Comparison of ENCODE assay signal across 8 cellular contexts in the genomic region with DNA sequence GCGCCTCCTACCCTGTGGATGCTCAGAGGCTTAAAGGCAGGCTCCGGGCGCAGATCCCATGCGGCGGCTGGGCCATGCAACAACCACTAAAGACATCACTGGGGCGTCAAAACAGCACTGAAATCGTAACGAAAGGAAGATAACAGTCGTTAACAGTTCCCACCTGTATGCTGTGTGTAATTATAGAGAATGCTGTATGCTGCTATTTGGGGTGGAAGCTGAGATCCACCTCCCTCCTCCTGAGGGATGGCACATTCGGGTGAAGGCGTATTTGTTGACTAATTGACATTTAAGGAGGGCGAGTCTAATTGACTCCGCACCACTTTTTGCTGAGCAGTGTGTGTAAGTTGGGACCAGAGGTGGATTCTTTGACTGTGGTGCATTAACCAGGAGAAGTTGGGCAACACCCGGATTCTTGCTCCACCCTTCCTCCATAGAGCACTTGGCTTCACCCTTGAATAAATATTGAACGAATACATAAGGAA. TPM values are rescaled to one million over a fixed set of nuclear protein-coding genes. Genes with fewer than 3 reads are reported as not detected.
A peak's percentile ranks its signal among the peaks of the same experiment; 100 is the strongest.
DNase-seq lines count a peak whose midpoint lies in the region; TF ChIP-seq lines count a peak whose summit lies in the region.

No MANE protein-coding gene starts in this region.

- H3K36me3 Mint-ChIP-seq in activated T-cell treated with anti-CD3 and anti-CD28 coated beads, Interleukin-2, amount 50 U/mL, for 24 hours (ENCODE audit: low read depth), result peaks cover 20% of the 10 kb centered on the region
- H3K36me3 Mint-ChIP-seq in activated CD4-positive, alpha-beta T cell treated with anti-CD3 and anti-CD28 coated beads, Interleukin-2, amount 10 ng/mL, durations not matched to agents 7 days and 5 days (ENCODE audit: low read depth), result peaks cover 3% of the 10 kb centered on the region

- H3K4me3 ChIP-seq in fibroblast of pulmonary artery (replicated peaks; ENCODE audit: low read depth, low read length), result peak overlapping the region; percentile 97

- POLR2A ChIA-PET in activated CD4-positive, alpha-beta T cell treated with anti-CD3 and anti-CD28 coated beads, Interleukin-2, amount 10 ng/mL, durations not matched to agents 7 days and 5 days (lab: Charles Lee), result no interaction called here

- peak overlapping the region; percentile 92 for H3K4me3 Mint-ChIP-seq in activated T-cell treated with anti-CD3 and anti-CD28 coated beads, Interleukin-2, amount 50 U/mL, for 24 hours
- peak overlapping the region; percentile 92 for H3K4me3 Mint-ChIP-seq in activated CD4-positive, alpha-beta T cell treated with anti-CD3 and anti-CD28 coated beads, Interleukin-2, amount 10 ng/mL, durations not matched to agents 7 days and 5 days

- no peak for TF ChIP-seq CTCF in fibroblast of pulmonary artery (IDR thresholded peaks at IDR 0.05; ENCODE audit: low read length, missing control alignments)

- DNase-seq in activated T-cell treated with anti-CD3 and anti-CD28 coated beads, Interleukin-2, amount 50 U/mL, for 24 hours, result no peak
- DNase-seq in activated T-cell treated with anti-CD3 and anti-CD28 coated beads, Interleukin-2, amount 50 U/mL, for 48 hours, result no peak
- DNase-seq in HCEC 1CT (peak; percentile 69), LoVo (ENCODE audit: low spot score) (peak; percentile 20), fibroblast of pulmonary artery (ENCODE audit: low read depth) (peak; percentile 63), occipital lobe (lab: John Stamatoyannopoulos, UW) (peak; percentile 13), mesenteric fat pad (ENCODE audit: low spot score) (no peak)
- DNase-seq in activated CD4-positive, alpha-beta T cell treated with anti-CD3 and anti-CD28 coated beads, Interleukin-2, amount 10 ng/mL, durations not matched to agents 7 days and 5 days, result peak; percentile 66

- CTCF ChIA-PET in activated CD4-positive, alpha-beta T cell treated with anti-CD3 and anti-CD28 coated beads, Interleukin-2, amount 10 ng/mL, durations not matched to agents 7 days and 5 days (lab: Charles Lee), result no interaction called here

- peaks cover under 1% of the 10 kb centered on the region for H3K27me3 Mint-ChIP-seq in activated T-cell treated with anti-CD3 and anti-CD28 coated beads, Interleukin-2, amount 50 U/mL, for 24 hours
- H3K27me3 Mint-ChIP-seq in activated CD4-positive, alpha-beta T cell treated with anti-CD3 and anti-CD28 coated beads, Interleukin-2, amount 10 ng/mL, durations not matched to agents 7 days and 5 days, result peaks cover 4% of the 10 kb centered on the region

- H3K9me3 Mint-ChIP-seq in activated T-cell treated with anti-CD3 and anti-CD28 coated beads, Interleukin-2, amount 50 U/mL, for 24 hours, result no peaks in the 10 kb centered on the region
- no peaks in the 10 kb centered on the region for H3K9me3 Mint-ChIP-seq in activated CD4-positive, alpha-beta T cell treated with anti-CD3 and anti-CD28 coated beads, Interleukin-2, amount 10 ng/mL, durations not matched to agents 7 days and 5 days

- H3K4me1 Mint-ChIP-seq in activated T-cell treated with anti-CD3 and anti-CD28 coated beads, Interleukin-2, amount 50 U/mL, for 24 hours (ENCODE audit: low read depth), result peaks cover 34% of the 10 kb centered on the region
- H3K4me1 Mint-ChIP-seq in activated CD4-positive, alpha-beta T cell treated with anti-CD3 and anti-CD28 coated beads, Interleukin-2, amount 10 ng/mL, durations not matched to agents 7 days and 5 days, result peaks cover 22% of the 10 kb centered on the region

- H3K27ac Mint-ChIP-seq in activated T-cell treated with anti-CD3 and anti-CD28 coated beads, Interleukin-2, amount 50 U/mL, for 24 hours, result peak overlapping the region; percentile 98
- peak overlapping the region; percentile 95 for H3K27ac Mint-ChIP-seq in activated CD4-positive, alpha-beta T cell treated with anti-CD3 and anti-CD28 coated beads, Interleukin-2, amount 10 ng/mL, durations not matched to agents 7 days and 5 days

RNA-seq across cellular contexts. Expression of a gene that starts 0.7 kb away (rescaled TPM):
- total RNA-seq in activated CD4-positive, alpha-beta T cell treated with anti-CD3 and anti-CD28 coated beads, Interleukin-2, amount 10 ng/mL, durations not matched to agents 7 days and 5 days, result 10 to 100 TPM; 13.9 to 14.7 TPM
- total RNA-seq in occipital lobe (27.1 TPM), mesenteric fat pad (12.9 TPM)

Comparison
In these comparisons a context has a peak if more than half of its experiments do, and no peak if none do; other contexts are left out.
1. DNase-seq: peak in HCEC 1CT (single experiment), LoVo (single experiment), activated CD4-positive, alpha-beta T cell treated with anti-CD3 and anti-CD28 coated beads, Interleukin-2, amount 10 ng/mL, durations not matched to agents 7 days and 5 days (single experiment), fibroblast of pulmonary artery (single experiment) and occipital lobe (single experiment); none in activated T-cell treated with anti-CD3 and anti-CD28 coated beads, Interleukin-2, amount 50 U/mL, for 24 hours (single experiment), activated T-cell treated with anti-CD3 and anti-CD28 coated beads, Interleukin-2, amount 50 U/mL, for 48 hours (0 of 2) and mesenteric fat pad (single experiment).